ENCODE assay signal across 14 cellular contexts in the genomic region with DNA sequence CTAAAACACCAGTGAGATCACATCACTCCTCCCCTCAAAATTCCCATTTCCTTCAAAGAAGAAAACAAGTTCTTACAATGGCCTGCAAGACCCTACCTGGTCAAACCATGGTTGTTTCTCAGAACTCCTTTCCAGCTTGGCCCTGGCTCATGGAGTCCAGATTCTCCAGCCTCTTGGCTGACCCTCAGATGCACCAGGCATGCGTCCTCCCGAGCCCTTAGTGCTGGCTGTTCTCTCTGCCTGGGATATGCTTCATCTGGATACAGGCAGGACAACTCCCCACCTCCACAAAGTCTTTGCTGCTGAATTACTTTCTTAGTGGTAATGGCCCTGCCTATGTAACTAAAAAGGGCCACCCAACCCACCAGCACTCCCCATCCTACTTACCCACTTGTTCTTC.
"Had no signal": no experiment of that assay in that cellular context is flagged by ENCODE, and none has a peak within 500 bp of the region (broad histone marks: within the 10 kb centered on the region; RNA-seq: fewer than 3 reads in every experiment).

No MANE protein-coding gene starts in this region.

- H3K27ac Mint-ChIP-seq: activated CD4-positive, alpha-beta memory T cell treated with anti-CD3 and anti-CD28 coated beads, Interleukin-2, amount 10 ng/mL, durations not matched to agents 7 days and 5 days; activated CD4-positive, alpha-beta T cell treated with anti-CD3 and anti-CD28 coated beads for 36 hours; activated naive CD8-positive, alpha-beta T cell treated with anti-CD3 and anti-CD28 coated beads, Interleukin-2, amount 10 ng/mL, durations not matched to agents 7 days and 5 days; activated T-cell treated with anti-CD3 and anti-CD28 coated beads, Interleukin-2, amount 50 U/mL, for 72 hours; natural killer cell treated with Interleukin-12 subunit alpha and Interleukin-12 subunit beta and Interleukin-15 and Interleukin-18, amount 100 ng/mL, for 72 hours; progenitor cell of endocrine pancreas had no signal

- H3K27me3 Mint-ChIP-seq: activated CD4-positive, alpha-beta memory T cell treated with anti-CD3 and anti-CD28 coated beads, Interleukin-2, amount 10 ng/mL, durations not matched to agents 7 days and 5 days; activated CD4-positive, alpha-beta T cell treated with anti-CD3 and anti-CD28 coated beads for 36 hours; activated naive CD8-positive, alpha-beta T cell treated with anti-CD3 and anti-CD28 coated beads, Interleukin-2, amount 10 ng/mL, durations not matched to agents 7 days and 5 days; natural killer cell treated with Interleukin-12 subunit alpha and Interleukin-12 subunit beta and Interleukin-15 and Interleukin-18, amount 100 ng/mL, for 72 hours; progenitor cell of endocrine pancreas; stimulated activated naive CD8-positive, alpha-beta T cell treated with anti-CD3 and anti-CD28 coated beads, Interleukin-15, amount 100 ng/mL, for 72 hours had no signal

- H3K36me3 ChIP-seq: breast epithelium had no signal

- H3K27ac ChIP-seq: VCaP had no signal

- H3K4me1 ChIP-seq: breast epithelium had no signal

- H3K4me3 ChIP-seq: breast epithelium had no signal

- H3K9me3 ChIP-seq: breast epithelium had no signal

- DNase-seq: activated CD4-positive, alpha-beta memory T cell treated with anti-CD3 and anti-CD28 coated beads, Interleukin-2, amount 10 ng/mL, durations not matched to agents 7 days and 5 days; activated CD4-positive, alpha-beta T cell treated with anti-CD3 and anti-CD28 coated beads for 36 hours; activated naive CD8-positive, alpha-beta T cell treated with anti-CD3 and anti-CD28 coated beads, Interleukin-2, amount 10 ng/mL, durations not matched to agents 7 days and 5 days; activated T-cell treated with anti-CD3 and anti-CD28 coated beads, Interleukin-2, amount 50 U/mL, for 72 hours; hippocampal formation; occipital lobe; stimulated activated CD4-positive, alpha-beta T cell treated with anti-CD3 and anti-CD28 coated beads, Interleukin-4, amount 100 ng/mL, for 1 hour; stimulated activated CD8-positive, alpha-beta memory T cell treated with anti-CD3 and anti-CD28 coated beads, Interleukin-4, amount 100 ng/mL, for 48 hours; stimulated activated naive CD8-positive, alpha-beta T cell treated with anti-CD3 and anti-CD28 coated beads, Interleukin-15, amount 100 ng/mL, for 72 hours; T1000 had no signal

- H3K4me1 Mint-ChIP-seq: activated CD4-positive, alpha-beta memory T cell treated with anti-CD3 and anti-CD28 coated beads, Interleukin-2, amount 10 ng/mL, durations not matched to agents 7 days and 5 days had no signal

- H3K4me3 Mint-ChIP-seq: activated CD4-positive, alpha-beta memory T cell treated with anti-CD3 and anti-CD28 coated beads, Interleukin-2, amount 10 ng/mL, durations not matched to agents 7 days and 5 days; activated CD4-positive, alpha-beta T cell treated with anti-CD3 and anti-CD28 coated beads for 36 hours; activated naive CD8-positive, alpha-beta T cell treated with anti-CD3 and anti-CD28 coated beads, Interleukin-2, amount 10 ng/mL, durations not matched to agents 7 days and 5 days; activated T-cell treated with anti-CD3 and anti-CD28 coated beads, Interleukin-2, amount 50 U/mL, for 72 hours; natural killer cell treated with Interleukin-12 subunit alpha and Interleukin-12 subunit beta and Interleukin-15 and Interleukin-18, amount 100 ng/mL, for 72 hours; stimulated activated naive CD8-positive, alpha-beta T cell treated with anti-CD3 and anti-CD28 coated beads, Interleukin-15, amount 100 ng/mL, for 72 hours had no signal

- ATAC-seq: activated CD4-positive, alpha-beta T cell treated with anti-CD3 and anti-CD28 coated beads for 36 hours; activated T-cell treated with anti-CD3 and anti-CD28 coated beads, Interleukin-2, amount 50 U/mL, for 72 hours; natural killer cell treated with Interleukin-12 subunit alpha and Interleukin-12 subunit beta and Interleukin-15 and Interleukin-18, amount 100 ng/mL, for 72 hours; stimulated activated naive CD8-positive, alpha-beta T cell treated with anti-CD3 and anti-CD28 coated beads, Interleukin-15, amount 100 ng/mL, for 72 hours had no signal

- H3K27me3 ChIP-seq: breast epithelium had no signal

- H3K9me3 Mint-ChIP-seq: activated naive CD8-positive, alpha-beta T cell treated with anti-CD3 and anti-CD28 coated beads, Interleukin-2, amount 10 ng/mL, durations not matched to agents 7 days and 5 days had no signal
